21 cellular contexts compared by ENCODE assay signal in the genomic region with DNA sequence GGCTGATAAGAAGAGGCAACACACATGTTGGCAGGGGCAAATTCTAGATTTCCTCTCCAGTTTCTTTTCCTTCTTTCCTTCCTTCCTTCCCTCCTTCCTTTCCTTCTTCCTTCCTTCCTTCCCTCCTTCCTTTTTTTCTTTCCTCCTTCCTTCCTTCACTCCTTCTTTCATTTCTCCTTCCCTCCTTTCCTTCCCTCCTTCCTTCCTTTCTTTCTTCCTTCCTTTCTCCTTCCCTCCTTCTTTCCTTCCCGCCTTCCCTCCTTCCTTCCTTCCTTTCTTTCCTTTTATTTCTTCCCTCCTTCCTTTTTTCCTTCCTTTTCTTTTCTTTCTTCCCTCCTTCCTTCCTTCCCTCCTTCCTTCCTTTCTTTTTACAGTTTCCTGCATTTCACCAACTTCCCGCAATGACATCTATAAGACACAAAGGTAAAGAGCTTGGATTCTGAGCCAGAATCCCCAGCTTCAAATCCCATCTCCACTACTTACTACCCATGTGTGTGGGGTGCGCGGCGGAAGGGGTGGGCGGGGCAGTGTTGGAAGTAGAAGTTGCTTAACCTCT. TPM values are rescaled to one million over a fixed set of nuclear protein-coding genes. Genes with fewer than 3 reads are reported as not detected.
DNase-seq lines count a peak whose midpoint lies in the region; ATAC-seq, FAIRE-seq and TF ChIP-seq lines count a peak whose summit lies in the region.
"Had no signal": no experiment of that assay in that cellular context is flagged by ENCODE, and none has a peak within 500 bp of the region (broad histone marks: within the 10 kb centered on the region; RNA-seq: fewer than 3 reads in every experiment).

No MANE protein-coding gene starts in this region.

- peaks cover 30 to 87% (median 72%) of the 10 kb centered on the region in 10 experiments for H3K4me1 ChIP-seq in BLaER1 treated with 17β-estradiol and CSF1 and Interleukin-3, amounts not matched to agents 10 nM and 100 nM
- H3K4me1 ChIP-seq in astrocyte (ENCODE audit: insufficient read depth, low read length) (peaks cover 2% of the 10 kb centered on the region), HepG2 (ENCODE audit: insufficient read depth, low read length) (peaks cover 8% of the 10 kb centered on the region; the same call in 1 of the 2 replicates), right atrium auricular region (peaks cover 0 to 52% of the 10 kb centered on the region in 2 donors)

- H3K4me1 Mint-ChIP-seq in astrocyte (ENCODE audit: low read depth, unreplicated experiment) (peaks cover 5% of the 10 kb centered on the region), progenitor cell of endocrine pancreas (ENCODE audit: low read depth) (peaks cover 21% of the 10 kb centered on the region)
- H3K4me1 Mint-ChIP-seq: CD4-positive, CD25-positive, alpha-beta regulatory T cell; CD8-positive, alpha-beta memory T cell had no signal

- ATAC-seq in HepG2, result no peak
- no peak for ATAC-seq in GM18861 (IDR thresholded peaks at IDR 0.05; ENCODE audit: unreplicated experiment)
- ATAC-seq: GM12878 had no signal

- peaks cover 0 to 97% (median 92%) of the 10 kb centered on the region in 11 experiments; a peak in 18 of 22 replicates for H4K20me1 ChIP-seq in BLaER1 treated with 17β-estradiol and CSF1 and Interleukin-3, amounts not matched to agents 10 nM and 100 nM
- H4K20me1 ChIP-seq in astrocyte (ENCODE audit: insufficient read depth, low read length) (peaks cover 3% of the 10 kb centered on the region), HepG2 (ENCODE audit: insufficient read depth, low read length) (peaks cover 23% of the 10 kb centered on the region; the same call in 1 of the 2 replicates)

- H3K4me3 ChIP-seq in BLaER1 treated with 17β-estradiol and CSF1 and Interleukin-3, amounts not matched to agents 10 nM and 100 nM, result no peak overlapping the region
- H3K4me3 ChIP-seq in astrocyte (ENCODE audit: insufficient read depth, low read depth, low read length) (no peak overlapping the region), HepG2 (replicated peaks in 1 of 3; ENCODE audit: insufficient read depth in 1 of 3, low read depth in 2 of 3, low read length in 3 of 3) (no peak overlapping the region), right atrium auricular region (no peak overlapping the region)
- H3K4me3 ChIP-seq: GM12878 had no signal

- no peak overlapping the region for H2AFZ ChIP-seq in astrocyte (ENCODE audit: low read depth, low read length)
- H2AFZ ChIP-seq in HepG2 (ENCODE audit: low read length), result no peak overlapping the region

- no peak for TF ChIP-seq RAD21 in HepG2 (CRISPR knock-in tag; IDR thresholded peaks at IDR 0.05)

- H3K4me3 Mint-ChIP-seq in astrocyte (ENCODE audit: unreplicated experiment), result no peak overlapping the region
- peak overlapping the region; percentile 5 for H3K4me3 Mint-ChIP-seq in progenitor cell of endocrine pancreas (ENCODE audit: low read depth)
- H3K4me3 Mint-ChIP-seq: CD8-positive, alpha-beta memory T cell; H9 had no signal

- TF ChIP-seq EP300 in HepG2 (IDR thresholded peaks at IDR 0.05; ENCODE audit: low read depth in 2 of 2, low read length in 2 of 2) (no peak), HepG2 (CRISPR knock-in tag; IDR thresholded peaks at IDR 0.05; ENCODE audit: borderline replicate concordance) (no peak)

- no peaks in the 10 kb centered on the region for H3K9me3 ChIP-seq in BLaER1 treated with 17β-estradiol and CSF1 and Interleukin-3, amounts not matched to agents 10 nM and 100 nM (replicated peaks in 1 of 11)
- H3K9me3 ChIP-seq in astrocyte (ENCODE audit: insufficient read depth, low read depth, low read length) (no peaks in the 10 kb centered on the region), HepG2 (ENCODE audit: low read length) (no peaks in the 10 kb centered on the region), right atrium auricular region (no peaks in the 10 kb centered on the region)

- intact Hi-C loops in HepG2 (cut with micrococcal nuclease; ENCODE audit: unreplicated experiment), result no loop called here

- H3K27ac Mint-ChIP-seq in astrocyte (ENCODE audit: unreplicated experiment) (peak overlapping the region; percentile 18), progenitor cell of endocrine pancreas (peak overlapping the region; percentile 3)
- H3K27ac Mint-ChIP-seq: CD4-positive, CD25-positive, alpha-beta regulatory T cell; CD8-positive, alpha-beta memory T cell; H9 had no signal

- no peak for TF ChIP-seq POLR2A in HepG2 (IDR thresholded peaks at IDR 0.05; ENCODE audit: insufficient read depth in 1 of 2, low read depth in 2 of 2, low read length in 2 of 2)

- H3K27me3 Mint-ChIP-seq in astrocyte (ENCODE audit: low read depth, unreplicated experiment), result no peaks in the 10 kb centered on the region
- no peaks in the 10 kb centered on the region for H3K27me3 Mint-ChIP-seq in progenitor cell of endocrine pancreas

- H3K36me3 Mint-ChIP-seq in astrocyte (ENCODE audit: low read depth, unreplicated experiment), result no peaks in the 10 kb centered on the region
- peaks cover 3% of the 10 kb centered on the region for H3K36me3 Mint-ChIP-seq in progenitor cell of endocrine pancreas (ENCODE audit: insufficient read depth)
- H3K36me3 Mint-ChIP-seq: CD4-positive, CD25-positive, alpha-beta regulatory T cell had no signal

- WGBS in HepG2 (ENCODE audit: low lambda C conversion rate), result 96% methylated on average over 6 of the region's 6 CpGs

- peak overlapping the region in 1 of 11 experiments; percentile 34; a peak in 1 of 22 replicates for H3K9ac ChIP-seq in BLaER1 treated with 17β-estradiol and CSF1 and Interleukin-3, amounts not matched to agents 10 nM and 100 nM
- H3K9ac ChIP-seq in astrocyte (ENCODE audit: low read length) (no peak overlapping the region), HepG2 (ENCODE audit: insufficient read depth, low read depth, low read length) (no peak overlapping the region)

- peaks cover 0 to 98% (median 91%) of the 10 kb centered on the region in 11 experiments; a peak in 20 of 22 replicates for H3K36me3 ChIP-seq in BLaER1 treated with 17β-estradiol and CSF1 and Interleukin-3, amounts not matched to agents 10 nM and 100 nM
- H3K36me3 ChIP-seq in astrocyte (ENCODE audit: insufficient read depth, low read length) (no peaks in the 10 kb centered on the region), HepG2 (replicated peaks in 1 of 2; ENCODE audit: control insufficient read depth in 1 of 2, insufficient read depth in 2 of 2, low read length in 2 of 2) (peaks cover 3 to 19% of the 10 kb centered on the region in 2 experiments; a peak in 4 of 5 replicates), right atrium auricular region (no peaks in the 10 kb centered on the region)

- DNase-seq in astrocyte (ENCODE audit: low read depth) (no peak), HepG2 (ENCODE audit: low spot score) (no peak), progenitor cell of endocrine pancreas (ENCODE audit: low spot score, unreplicated experiment) (no peak), right atrium auricular region (ENCODE audit: low spot score) (no peak), KG1 (lab: John Stamatoyannopoulos, UW) (no peak), NCI-H1930 (lab: John Stamatoyannopoulos, UW) (no peak)
- DNase-seq: 8988T; C1 segment of cervical spinal cord; CD4-positive, CD25-positive, alpha-beta regulatory T cell; CD8-positive, alpha-beta memory T cell; COR-L47; DMS 273 treated with DMSO at 0.1 percent for 48 hours; DMS53; DND-41; EL; H9 had no signal

- peak overlapping the region in 7 of 11 experiments; percentile 12 to 62 (median 59); a peak in 10 of 22 replicates for H3K27ac ChIP-seq in BLaER1 treated with 17β-estradiol and CSF1 and Interleukin-3, amounts not matched to agents 10 nM and 100 nM
- H3K27ac ChIP-seq in astrocyte (ENCODE audit: low read depth, low read length), result no peak overlapping the region
- H3K27ac ChIP-seq in HepG2 (ENCODE audit: extremely low read length, insufficient read depth, low read length), result no peak overlapping the region
- H3K27ac ChIP-seq in right atrium auricular region, result no peak overlapping the region

- POLR2A ChIA-PET in HepG2 (lab: Yijun Ruan, JAX), result interaction anchor here (0.6 to 1.9 kb wide), 2 partner anchors 35 to 104 kb away, joined by 4 read pairs; partner anchors contain the start of gene INSR

- no TSS peak for BruUV-seq in HepG2 (replicated peaks; lab: Mats Ljungman, UMichigan)

- H3K27me3 ChIP-seq in BLaER1 treated with 17β-estradiol and CSF1 and Interleukin-3, amounts not matched to agents 10 nM and 100 nM, result no peaks in the 10 kb centered on the region
- no peaks in the 10 kb centered on the region for H3K27me3 ChIP-seq in astrocyte (ENCODE audit: insufficient read depth, low read length)
- no peaks in the 10 kb centered on the region for H3K27me3 ChIP-seq in HepG2 (ENCODE audit: control insufficient read depth in 1 of 2, insufficient read depth in 2 of 2, low read length in 2 of 2)
- H3K27me3 ChIP-seq in right atrium auricular region, result no peaks in the 10 kb centered on the region

- H3K4me2 ChIP-seq in BLaER1 treated with 17β-estradiol and CSF1 and Interleukin-3, amounts not matched to agents 10 nM and 100 nM, result peak overlapping the region in 8 of 11 experiments; percentile 26 to 64 (median 54); a peak in 8 of 22 replicates
- H3K4me2 ChIP-seq in astrocyte (ENCODE audit: low read length) (no peak overlapping the region), HepG2 (ENCODE audit: low read depth, low read length) (no peak overlapping the region)

- CTCF ChIA-PET in HepG2 (lab: Yijun Ruan, JAX; ENCODE audit: low intra/inter-chr PET ratio, low total read pairs), result no interaction called here

- FAIRE-seq in astrocyte (lab: Jason Lieb, UNC) (no peak), HepG2 (lab: Jason Lieb, UNC) (no peak)
- FAIRE-seq: GM12878, GM19239, H1 had no signal

- TF ChIP-seq CTCF in astrocyte (IDR thresholded peaks at IDR 0.05; ENCODE audit: insufficient read depth, low read depth, low read length) (no peak), HepG2 (CRISPR knock-in tag; IDR thresholded peaks at IDR 0.05) (no peak), progenitor cell of endocrine pancreas (IDR thresholded peaks at IDR 0.05; ENCODE audit: unreplicated experiment) (no peak), right atrium auricular region (IDR thresholded peaks at IDR 0.05) (no peak)

- no peaks in the 10 kb centered on the region for H3K9me3 Mint-ChIP-seq in astrocyte (ENCODE audit: unreplicated experiment)
- no peaks in the 10 kb centered on the region for H3K9me3 Mint-ChIP-seq in progenitor cell of endocrine pancreas (ENCODE audit: low read depth)
- H3K9me3 Mint-ChIP-seq: CD4-positive, CD25-positive, alpha-beta regulatory T cell; H9 had no signal

- no peaks in the 10 kb centered on the region for H3K79me2 ChIP-seq in astrocyte (ENCODE audit: insufficient read depth, low read length)
- H3K79me2 ChIP-seq in HepG2 (ENCODE audit: insufficient read depth, low read length), result peaks cover 45% of the 10 kb centered on the region

- in situ Hi-C loops in HepG2 (cut with HindIII; ENCODE audit: extremely low pct_ligation_motif_present, low pct_unique_long_range_greater_than_20kb), result no loop called here

RNA-seq across cellular contexts. Expression of gene INSR, which starts 35.3 kb away (rescaled TPM):
- total RNA-seq in astrocyte (7.9 and 9.2 TPM in 2 replicates), HepG2 (2016; rRNA removed; fragmentation: Illumina TruSeq; extraction: Trizol) (13.6 and 24.2 TPM in 2 replicates), progenitor cell of endocrine pancreas (67.5 and 69.2 TPM in 2 replicates), right atrium auricular region (100 to 1,000 TPM in 1 of 2 donors, 10 to 100 TPM in 1; 50.8 to 118 TPM)
- total RNA-seq in HepG2 (2016; cell fraction: cytosol; rRNA removed; fragmentation: Illumina TruSeq; extraction: Trizol; ENCODE audit: low read depth), result 3.7 and 4.3 TPM in 2 replicates
- 10.6 and 24.2 TPM in 2 replicates for total RNA-seq in HepG2 (2016; cell fraction: insoluble cytoplasmic fraction; rRNA removed; fragmentation: Illumina TruSeq; extraction: Trizol)
- 5.3 and 5.7 TPM in 2 replicates for total RNA-seq in HepG2 (2016; cell fraction: membrane; rRNA removed; fragmentation: Illumina TruSeq; extraction: Trizol)
- 32.3 TPM in 2 replicates for total RNA-seq in HepG2 (2016; cell fraction: nucleus; rRNA removed; fragmentation: Illumina TruSeq; extraction: Trizol)
- 25.7 and 29.8 TPM in 2 replicates for polyA plus RNA-seq in HepG2 (2011; rRNA removed)
- polyA plus RNA-seq in HepG2 (2011; cell fraction: cytosol; rRNA removed), result 12.7 and 15.7 TPM in 2 replicates
- polyA plus RNA-seq in HepG2 (2011; cell fraction: nucleus; rRNA removed), result 46.8 and 48.9 TPM in 2 replicates
- polyA plus RNA-seq in HepG2 (2012), result 33.3 and 35.1 TPM in 2 replicates
- 0.49 and 0.50 TPM in 2 replicates for polyA plus RNA-seq in HepG2 (2016; cell fraction: cytosol; fragmentation: Illumina TruSeq; extraction: Trizol; ENCODE audit: low read depth)
- 5.1 and 6.7 TPM in 2 replicates for polyA plus RNA-seq in HepG2 (2016; cell fraction: insoluble cytoplasmic fraction; fragmentation: Illumina TruSeq; extraction: Trizol; ENCODE audit: low read depth)
- 1.0 and 1.2 TPM in 2 replicates for polyA plus RNA-seq in HepG2 (2016; cell fraction: membrane; fragmentation: Illumina TruSeq; extraction: Trizol; ENCODE audit: low read depth)
- polyA plus RNA-seq in HepG2 (2016; cell fraction: nucleus; fragmentation: Illumina TruSeq; extraction: Trizol; ENCODE audit: insufficient read depth, low read depth), result 27.7 and 30.4 TPM in 2 replicates
- polyA minus RNA-seq in HepG2 (2011; rRNA and poly(A)+ RNA removed; ENCODE audit: low replicate concordance), result 33.9 and 244 TPM in 2 replicates
- polyA minus RNA-seq in HepG2 (2011; cell fraction: cytosol; rRNA and poly(A)+ RNA removed), result 55.0 and 72.8 TPM in 2 replicates
- 105 and 154 TPM in 2 replicates for polyA minus RNA-seq in HepG2 (2011; cell fraction: nucleus; rRNA and poly(A)+ RNA removed)
- polyA plus RNA-seq: CD8-positive, alpha-beta memory T cell had no signal

Comparison
In these comparisons a context has a peak if more than half of its experiments do, and no peak if none do; other contexts are left out.
1. H3K27ac ChIP-seq: peak in BLaER1 treated with 17β-estradiol and CSF1 and Interleukin-3, amounts not matched to agents 10 nM and 100 nM (7 of 11); none in astrocyte (single experiment), HepG2 (single experiment) and right atrium auricular region (0 of 2).
2. H3K4me2 ChIP-seq: peak in BLaER1 treated with 17β-estradiol and CSF1 and Interleukin-3, amounts not matched to agents 10 nM and 100 nM (8 of 11); none in astrocyte (single experiment) and HepG2 (single experiment).